In genomic region chr17:20955437-20956323, GRCh38 we compare ENCODE assay signal across 10 cellular contexts.
DNase-seq lines count a peak whose midpoint lies in the region; ATAC-seq, FAIRE-seq and TF ChIP-seq lines count a peak whose summit lies in the region.
"Had no signal": no experiment of that assay in that cellular context is flagged by ENCODE, and none has a peak within 500 bp of the region (broad histone marks: within the 10 kb centered on the region; RNA-seq: fewer than 3 reads in every experiment).

No MANE protein-coding gene starts in this region.

- H3K36me3 Mint-ChIP-seq in activated naive CD4-positive, alpha-beta T cell treated with anti-CD3 and anti-CD28 coated beads, Interleukin-2, amount 10 ng/mL, durations not matched to agents 7 days and 5 days, result no peaks in the 10 kb centered on the region
- H3K36me3 Mint-ChIP-seq: CD4-positive, CD25-positive, alpha-beta regulatory T cell had no signal

- in situ Hi-C loops in GM23248 (cut with MboI), result no loop called here
- in situ Hi-C loops in K562 (cut with MboI), result no loop called here

- peak; percentile 23 for FAIRE-seq in K562 (lab: Jason Lieb, UNC)

- no peak overlapping the region for H2AFZ ChIP-seq in GM23248
- no peak overlapping the region for H2AFZ ChIP-seq in K562 (ENCODE audit: low read depth, low read length)

- H3K36me3 ChIP-seq in GM23248 (ENCODE audit: low read depth) (no peaks in the 10 kb centered on the region), K562 (ENCODE audit: control insufficient read depth, insufficient read depth, low read length) (peaks cover 27% of the 10 kb centered on the region; the same call in 1 of the 3 replicates)

- no peaks in the 10 kb centered on the region for H3K9me2 ChIP-seq in GM23248 (ENCODE audit: insufficient read depth)

- BruUV-seq in K562 (replicated peaks; lab: Mats Ljungman, UMichigan), result no TSS peak

- H3K9ac ChIP-seq in GM23248 (no peak overlapping the region), K562 (ENCODE audit: insufficient read depth in 1 of 2, low read depth in 2 of 2, low read length in 2 of 2) (no peak overlapping the region)

- TF ChIP-seq EP300 in K562 (IDR thresholded peaks at IDR 0.05; ENCODE audit: low read length), result no peak

- no peaks in the 10 kb centered on the region for H3K9me1 ChIP-seq in K562 (ENCODE audit: control insufficient read depth, insufficient read depth, low read length)

- H3K27me3 ChIP-seq in GM23248 (replicated peaks; ENCODE audit: insufficient read depth) (peaks cover 22% of the 10 kb centered on the region; the same call in 1 of the 2 replicates), K562 (ENCODE audit: control insufficient read depth in 2 of 2, insufficient read depth in 2 of 2, low read length in 2 of 2) (no peaks in the 10 kb centered on the region)

- no peak overlapping the region for H3K27ac Mint-ChIP-seq in activated naive CD4-positive, alpha-beta T cell treated with anti-CD3 and anti-CD28 coated beads, Interleukin-2, amount 10 ng/mL, durations not matched to agents 7 days and 5 days
- H3K27ac Mint-ChIP-seq: CD4-positive, CD25-positive, alpha-beta regulatory T cell had no signal

- no peak overlapping the region for H3K4me3 Mint-ChIP-seq in activated naive CD4-positive, alpha-beta T cell treated with anti-CD3 and anti-CD28 coated beads, Interleukin-2, amount 10 ng/mL, durations not matched to agents 7 days and 5 days
- H3K4me3 Mint-ChIP-seq: brain; CD4-positive, CD25-positive, alpha-beta regulatory T cell had no signal

- CTCF ChIA-PET in K562 (lab: Yijun Ruan, JAX; ENCODE audit: low intra/inter-chr PET ratio), result no interaction called here
- CTCF ChIA-PET in activated naive CD4-positive, alpha-beta T cell treated with anti-CD3 and anti-CD28 coated beads, Interleukin-2, amount 10 ng/mL, durations not matched to agents 7 days and 5 days (lab: Charles Lee), result no interaction called here

- TF ChIP-seq RAD21 in K562 (CRISPR knock-in tag; conservative IDR thresholded peaks at IDR 0.05 in 1 of 2, IDR thresholded peaks at IDR 0.05 in 1 of 2), result no peak

- peak; percentile 36 for DNase-seq in GM23248
- no peak for DNase-seq in K562 (ENCODE audit: extremely low read depth in 1 of 4, low spot score in 3 of 4)
- no peak for DNase-seq in left ventricle myocardium superior
- DNase-seq in renal cortical epithelial cell (ENCODE audit: low read depth), result peak; percentile 40
- no peak for DNase-seq in NCI-H2196 (lab: John Stamatoyannopoulos, UW; ENCODE audit: unreplicated experiment)
- no peak for DNase-seq in activated naive CD4-positive, alpha-beta T cell treated with anti-CD3 and anti-CD28 coated beads, Interleukin-2, amount 10 ng/mL, durations not matched to agents 7 days and 5 days
- DNase-seq in NCI-H2196 treated with DMSO at 0.1 percent for 48 hours (lab: John Stamatoyannopoulos, UW; ENCODE audit: unreplicated experiment), result no peak
- DNase-seq: CD4-positive, CD25-positive, alpha-beta regulatory T cell had no signal

- H3K4me1 Mint-ChIP-seq in activated naive CD4-positive, alpha-beta T cell treated with anti-CD3 and anti-CD28 coated beads, Interleukin-2, amount 10 ng/mL, durations not matched to agents 7 days and 5 days, result no peaks in the 10 kb centered on the region
- H3K4me1 Mint-ChIP-seq: CD4-positive, CD25-positive, alpha-beta regulatory T cell had no signal

- no peak overlapping the region for H3K4me3 ChIP-seq in GM23248
- no peak overlapping the region for H3K4me3 ChIP-seq in K562

- intact Hi-C loops in K562 (cut with micrococcal nuclease) (no loop called here), left ventricle myocardium superior (cut with micrococcal nuclease) (no loop called here)

- H3K79me2 ChIP-seq in GM23248 (ENCODE audit: insufficient read depth), result no peaks in the 10 kb centered on the region
- H3K79me2 ChIP-seq in K562 (ENCODE audit: control insufficient read depth, insufficient read depth, low read length), result no peaks in the 10 kb centered on the region

- H3K4me1 ChIP-seq in GM23248 (ENCODE audit: insufficient read depth) (no peaks in the 10 kb centered on the region), K562 (replicated peaks in 1 of 2; ENCODE audit: control insufficient read depth in 2 of 2, insufficient read depth in 2 of 2, low read length in 2 of 2) (no peaks in the 10 kb centered on the region)

- POLR2A ChIA-PET in K562 (lab: Yijun Ruan, JAX), result no interaction called here

- peaks cover 38% of the 10 kb centered on the region for H3K27me3 Mint-ChIP-seq in activated naive CD4-positive, alpha-beta T cell treated with anti-CD3 and anti-CD28 coated beads, Interleukin-2, amount 10 ng/mL, durations not matched to agents 7 days and 5 days
- H3K27me3 Mint-ChIP-seq: brain had no signal

- H3K9me3 Mint-ChIP-seq in activated naive CD4-positive, alpha-beta T cell treated with anti-CD3 and anti-CD28 coated beads, Interleukin-2, amount 10 ng/mL, durations not matched to agents 7 days and 5 days, result no peaks in the 10 kb centered on the region
- H3K9me3 Mint-ChIP-seq: brain had no signal

- no peak for TF ChIP-seq POLR2A in K562 (conservative IDR thresholded peaks at IDR 0.05)

- no peaks in the 10 kb centered on the region for H4K20me1 ChIP-seq in GM23248 (ENCODE audit: insufficient read depth)
- no peaks in the 10 kb centered on the region for H4K20me1 ChIP-seq in K562 (replicated peaks; ENCODE audit: control insufficient read depth, insufficient read depth, low read length)

- H3K27ac ChIP-seq in GM23248 (no peak overlapping the region), K562 (ENCODE audit: extremely low read depth, low read depth, low read length) (no peak overlapping the region)

- H3K9me3 ChIP-seq in GM23248 (ENCODE audit: low read depth), result no peaks in the 10 kb centered on the region
- no peaks in the 10 kb centered on the region for H3K9me3 ChIP-seq in K562 (replicated peaks; ENCODE audit: control insufficient read depth, insufficient read depth, low read depth, low read length)

- H3K4me2 ChIP-seq in GM23248 (ENCODE audit: unreplicated experiment), result no peak overlapping the region
- no peak overlapping the region for H3K4me2 ChIP-seq in K562 (ENCODE audit: insufficient read depth, low read length)

- no peak for ATAC-seq in K562
- peak; percentile 91 for ATAC-seq in left ventricle myocardium superior
- no peak for ATAC-seq in GM21723 (IDR thresholded peaks at IDR 0.05; ENCODE audit: unreplicated experiment)

- 34 to 39% methylated on average over 6 of the region's 6 CpGs for WGBS in GM23248 (ENCODE audit: low coverage in 1 of 2, low lambda C conversion rate in 2 of 2, missing lambda C conversion rate in 2 of 2), 2 experiments
- WGBS in K562 (ENCODE audit: insufficient coverage, low coverage, missing lambda C conversion rate), result 31% methylated on average over 5 of the region's 6 CpGs

- TF ChIP-seq CTCF in K562 (IDR thresholded peaks at IDR 0.05 in 2 of 3, conservative IDR thresholded peaks at IDR 0.05 in 1 of 3; ENCODE audit: insufficient read depth in 2 of 3, low read depth in 1 of 3, low read length in 3 of 3), result no peak

- no peaks in the 10 kb centered on the region for H3F3A ChIP-seq in GM23248 (ENCODE audit: insufficient read depth)

TF ChIP-seq in K562, 482 proteins besides CTCF, POLR2A, EP300 and RAD21:
- TF ChIP-seq TFE3 (CRISPR knock-in tag; IDR thresholded peaks at IDR 0.05), result peak; percentile 66
- no peak for TF ChIP-seq ZNF184 (CRISPR knock-in tag; IDR thresholded peaks at IDR 0.05)
- 0 out of 2 replicates have a peak, but pooled peaks have one; percentile 32 for TF ChIP-seq FOSL1 (tag; conservative IDR thresholded peaks at IDR 0.05)
- no peak for TF ChIP-seq MAFF (IDR thresholded peaks at IDR 0.05; ENCODE audit: low read length)
- peak; percentile 12; the same call in 1 of the 2 replicates for TF ChIP-seq RAD51 (IDR thresholded peaks at IDR 0.05; ENCODE audit: borderline replicate concordance, low read depth)
- TF ChIP-seq CHCHD3 (CRISPR knock-in tag; IDR thresholded peaks at IDR 0.05), result no peak
- no peak for TF ChIP-seq RFX5 (IDR thresholded peaks at IDR 0.05; ENCODE audit: low read depth, low read length)
- no peak for TF ChIP-seq SAFB (IDR thresholded peaks at IDR 0.05; ENCODE audit: borderline replicate concordance, low read depth, low read length)
- TF ChIP-seq SMARCB1 (IDR thresholded peaks at IDR 0.05; ENCODE audit: insufficient read length, low read depth), result no peak

Comparison
In these comparisons a context has a peak if more than half of its experiments do, and no peak if none do; other contexts are left out.
1. DNase-seq: peak in GM23248 (single experiment) and renal cortical epithelial cell (single experiment); none in K562 (0 of 4), left ventricle myocardium superior (single experiment), NCI-H2196 (single experiment), activated naive CD4-positive, alpha-beta T cell treated with anti-CD3 and anti-CD28 coated beads, Interleukin-2, amount 10 ng/mL, durations not matched to agents 7 days and 5 days (single experiment) and NCI-H2196 treated with DMSO at 0.1 percent for 48 hours (single experiment).